In genomic region chr6:4180653-4181255, GRCh38 we compare ENCODE assay signal across 13 cellular contexts. TPM values are rescaled to one million over a fixed set of nuclear protein-coding genes. Genes with fewer than 3 reads are reported as not detected.
A peak's percentile ranks its signal among the peaks of the same experiment; 100 is the strongest.
DNase-seq lines count a peak whose midpoint lies in the region; ATAC-seq and TF ChIP-seq lines count a peak whose summit lies in the region.
"Had no signal": no experiment of that assay in that cellular context is flagged by ENCODE, and none has a peak within 500 bp of the region (broad histone marks: within the 10 kb centered on the region; RNA-seq: fewer than 3 reads in every experiment).

No MANE protein-coding gene starts in this region.

- DNase-seq in AG08395 (ENCODE audit: low spot score) (peak; percentile 51), HEK293T (ENCODE audit: extremely low spot score) (peak; percentile 43), WTC11 (ENCODE audit: low spot score) (no peak), glomerular visceral epithelial cell (ENCODE audit: extremely low spot score) (peak; percentile 6), NCI-H2029 treated with DMSO at 0.1 percent for 48 hours (lab: John Stamatoyannopoulos, UW) (no peak), NCI-H1930 (lab: John Stamatoyannopoulos, UW) (no peak), kidney glomerular epithelial cell (lab: John Stamatoyannopoulos, UW) (no peak)
- no peak for DNase-seq in activated CD4-positive, CD25-positive, alpha-beta regulatory T cell (lab: John Stamatoyannopoulos, UW)
- DNase-seq: endodermal cell; nucleus accumbens; stimulated activated CD4-positive, alpha-beta T cell treated with anti-CD3 and anti-CD28 coated beads, Interleukin-2, amount 100 ng/mL, for 48 hours had no signal

- peaks cover 24% of the 10 kb centered on the region; the same call in 1 of the 2 replicates for H3K9me3 Mint-ChIP-seq in WTC11
- H3K9me3 Mint-ChIP-seq: CD4-positive, CD25-positive, alpha-beta regulatory T cell had no signal

- ATAC-seq in WTC11: peak; percentile 96

- no peaks in the 10 kb centered on the region for H3K36me3 Mint-ChIP-seq in WTC11
- H3K36me3 Mint-ChIP-seq: activated naive CD8-positive, alpha-beta T cell; CD4-positive, CD25-positive, alpha-beta regulatory T cell had no signal

- H3K27me3 Mint-ChIP-seq in WTC11 (ENCODE audit: low read depth): peaks cover 4% of the 10 kb centered on the region; the same call in 1 of the 2 replicates

- CTCF ChIA-PET in HEK293T (lab: Yijun Ruan, JAX) (interaction anchor here (0.9 kb wide), 1 partner anchor 30 kb away, joined by 4 read pairs; no protein-coding TSS in a partner anchor), WTC11 (lab: Charles Lee) (interaction anchor here (1.1 to 1.4 kb wide), 2 partner anchors 30 to 332 kb away, joined by 3 read pairs; partner anchors contain the start of gene FAM50B)

- no peak for TF ChIP-seq CTCF in WTC11 (IDR thresholded peaks at IDR 0.05)

- POLR2A ChIA-PET in HEK293T (lab: Yijun Ruan, JAX): interaction anchor here (1.0 kb wide), 1 partner anchor 45 kb away, joined by 3 read pairs; the partner anchor contains the start of gene ECI2
- POLR2A ChIA-PET in WTC11 (lab: Charles Lee): no interaction called here

- H3K4me3 Mint-ChIP-seq in WTC11: no peak overlapping the region
- H3K4me3 Mint-ChIP-seq: activated naive CD8-positive, alpha-beta T cell; CD4-positive, CD25-positive, alpha-beta regulatory T cell; endodermal cell had no signal

- H3K4me1 Mint-ChIP-seq in WTC11: peaks cover 7% of the 10 kb centered on the region
- H3K4me1 Mint-ChIP-seq: endodermal cell had no signal

- no peak overlapping the region for H3K27ac Mint-ChIP-seq in WTC11
- H3K27ac Mint-ChIP-seq: activated naive CD8-positive, alpha-beta T cell; CD4-positive, CD25-positive, alpha-beta regulatory T cell; endodermal cell had no signal

TF ChIP-seq in HEK293T, 16 proteins besides CTCF, POLR2A, EP300 and RAD21:
- TF ChIP-seq, protein P1, sequence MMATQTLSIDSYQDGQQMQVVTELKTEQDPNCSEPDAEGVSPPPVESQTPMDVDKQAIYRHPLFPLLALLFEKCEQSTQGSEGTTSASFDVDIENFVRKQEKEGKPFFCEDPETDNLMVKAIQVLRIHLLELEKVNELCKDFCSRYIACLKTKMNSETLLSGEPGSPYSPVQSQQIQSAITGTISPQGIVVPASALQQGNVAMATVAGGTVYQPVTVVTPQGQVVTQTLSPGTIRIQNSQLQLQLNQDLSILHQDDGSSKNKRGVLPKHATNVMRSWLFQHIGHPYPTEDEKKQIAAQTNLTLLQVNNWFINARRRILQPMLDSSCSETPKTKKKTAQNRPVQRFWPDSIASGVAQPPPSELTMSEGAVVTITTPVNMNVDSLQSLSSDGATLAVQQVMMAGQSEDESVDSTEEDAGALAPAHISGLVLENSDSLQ (IDR thresholded peaks at IDR 0.05): peak; percentile 97
- no peak for TF ChIP-seq SP1 (IDR thresholded peaks at IDR 0.05)

TF ChIP-seq in WTC11, 78 proteins besides CTCF, POLR2A, EP300 and RAD21:
- no peak for TF ChIP-seq ZNF281 (CRISPR knock-in tag; IDR thresholded peaks at IDR 0.05)
- peak; percentile 87 for TF ChIP-seq NFYB (CRISPR knock-in tag; conservative IDR thresholded peaks at IDR 0.05; ENCODE audit: low read depth)
- TF ChIP-seq, protein P2, sequence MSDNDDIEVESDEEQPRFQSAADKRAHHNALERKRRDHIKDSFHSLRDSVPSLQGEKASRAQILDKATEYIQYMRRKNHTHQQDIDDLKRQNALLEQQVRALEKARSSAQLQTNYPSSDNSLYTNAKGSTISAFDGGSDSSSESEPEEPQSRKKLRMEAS (CRISPR knock-in tag; IDR thresholded peaks at IDR 0.05): 0 out of 2 replicates have a peak, but pooled peaks have one; percentile 24
TF ChIP-seq in WTC11: peak in this region for 2.

RNA-seq across cellular contexts. Expression of gene ECI2, which starts 45.4 kb away (rescaled TPM):
- total RNA-seq in WTC11 (2021): 56.0 to 61.9 TPM (median 61.4 TPM) in 3 replicates

Comparison
In these comparisons a context has a peak if more than half of its experiments do, and no peak if none do; other contexts are left out.
1. DNase-seq: peak in AG08395 (single experiment), HEK293T (single experiment) and glomerular visceral epithelial cell (single experiment); none in WTC11 (single experiment), NCI-H2029 treated with DMSO at 0.1 percent for 48 hours (single experiment), NCI-H1930 (0 of 2), activated CD4-positive, CD25-positive, alpha-beta regulatory T cell (0 of 4) and kidney glomerular epithelial cell (single experiment).